ENCODE assay signal across 14 cellular contexts in genomic region chr21:44525431-44526095, GRCh38. TPM values are rescaled to one million over a fixed set of nuclear protein-coding genes. Genes with fewer than 3 reads are reported as not detected.
"Had no signal": no experiment of that assay in that cellular context is flagged by ENCODE, and none has a peak within 500 bp of the region (broad histone marks: within the 10 kb centered on the region; RNA-seq: fewer than 3 reads in every experiment).

No MANE protein-coding gene starts in this region.

- H3K9me3 Mint-ChIP-seq: mesothelial cell of epicardium had no signal

- DNase-seq: activated CD8-positive, alpha-beta memory T cell treated with anti-CD3 and anti-CD28 coated beads for 24 hours; activated effector memory CD4-positive, alpha-beta T cell treated with Interleukin-2 at 50 U/mL for 16 hours; stimulated activated naive CD4-positive, alpha-beta T cell; T-helper 9 cell had no signal

- H3K9me3 ChIP-seq: breast epithelium, esophagus muscularis mucosa, right lobe of liver had no signal

- H3K27ac Mint-ChIP-seq: activated naive CD8-positive, alpha-beta T cell; mesothelial cell of epicardium had no signal

- H3K27me3 ChIP-seq: right lobe of liver had no signal

- ATAC-seq: right lobe of liver had no signal

- H3K4me3 Mint-ChIP-seq: activated naive CD8-positive, alpha-beta T cell; mesothelial cell of epicardium had no signal

- H3K4me1 ChIP-seq: breast epithelium, esophagus muscularis mucosa, right lobe of liver had no signal

- H3K4me3 ChIP-seq: breast epithelium, esophagus muscularis mucosa, right lobe of liver had no signal

- H3K36me3 Mint-ChIP-seq: activated naive CD8-positive, alpha-beta T cell; mesothelial cell of epicardium had no signal

- H3K27ac ChIP-seq: breast epithelium, esophagus muscularis mucosa, right lobe of liver had no signal

- H3K27me3 Mint-ChIP-seq: activated naive CD8-positive, alpha-beta T cell had no signal

- H3K36me3 ChIP-seq: breast epithelium, esophagus muscularis mucosa, right lobe of liver had no signal

RNA-seq across cellular contexts. Expression of gene KRTAP10-1, which starts 14.4 kb away (rescaled TPM):
- total RNA-seq: aorta, breast epithelium, esophagus muscularis mucosa, fibroblast of villous mesenchyme, mesothelial cell of epicardium, myocyte, right lobe of liver, SK-MEL-5, urinary bladder had no signal

RNA-seq across cellular contexts. Expression of gene KRTAP10-2, which starts 25.7 kb away (rescaled TPM):
- total RNA-seq: aorta, breast epithelium, esophagus muscularis mucosa, fibroblast of villous mesenchyme, mesothelial cell of epicardium, myocyte, right lobe of liver, SK-MEL-5, urinary bladder had no signal

RNA-seq across cellular contexts. Expression of gene KRTAP10-3, which starts 33.0 kb away (rescaled TPM):
- total RNA-seq: aorta, breast epithelium, esophagus muscularis mucosa, fibroblast of villous mesenchyme, mesothelial cell of epicardium, myocyte, right lobe of liver, SK-MEL-5, urinary bladder had no signal

RNA-seq across cellular contexts. Expression of gene KRTAP10-4, which starts 48.0 kb away (rescaled TPM):
- total RNA-seq: aorta, breast epithelium, esophagus muscularis mucosa, fibroblast of villous mesenchyme, mesothelial cell of epicardium, myocyte, right lobe of liver, SK-MEL-5, urinary bladder had no signal

RNA-seq across cellular contexts. Expression of gene KRTAP10-5, which starts 54.8 kb away (rescaled TPM):
- total RNA-seq: aorta, breast epithelium, esophagus muscularis mucosa, fibroblast of villous mesenchyme, mesothelial cell of epicardium, myocyte, right lobe of liver, SK-MEL-5, urinary bladder had no signal
